ENCODE assay signal across 7 cellular contexts in genomic region chr4:121632686-121633085, GRCh38.
"Had no signal": no experiment of that assay in that cellular context is flagged by ENCODE, and none has a peak within 500 bp of the region (broad histone marks: within the 10 kb centered on the region; RNA-seq: fewer than 3 reads in every experiment).

No MANE protein-coding gene starts in this region.

- H2AFZ ChIP-seq: GM23248 had no signal

- H3K4me3 ChIP-seq: GM23248 had no signal

- ATAC-seq: HepG2 had no signal

- H3K9ac ChIP-seq: GM23248 had no signal

- DNase-seq: GM23248, GOT3, H9, HCEC 1CT, KBM-7 had no signal

- H3K27ac ChIP-seq: GM23248, HL-60 had no signal
